In the genomic region with DNA sequence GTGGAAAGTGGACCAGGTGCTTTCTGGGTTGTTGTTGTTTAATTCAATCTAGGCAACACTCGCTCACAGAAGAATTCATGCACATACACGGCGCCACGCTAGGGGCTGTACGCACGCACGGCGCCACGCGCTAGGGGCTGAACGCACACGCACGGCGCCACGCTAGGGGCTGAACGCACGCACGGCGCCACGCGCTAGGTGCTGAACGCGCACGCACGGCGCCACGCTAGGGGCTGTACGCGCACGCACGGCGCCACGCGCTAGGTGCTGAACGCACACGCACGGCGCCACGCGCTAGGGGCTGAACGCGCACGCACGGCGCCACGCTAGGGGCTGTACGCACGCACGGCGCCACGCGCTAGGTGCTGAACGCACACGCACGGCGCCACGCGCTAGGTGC, we compare ENCODE assay signal across 17 cellular contexts. TPM values are rescaled to one million over a fixed set of nuclear protein-coding genes. Genes with fewer than 3 reads are reported as not detected.
DNase-seq lines count a peak whose midpoint lies in the region; ATAC-seq and TF ChIP-seq lines count a peak whose summit lies in the region.
"Had no signal": no experiment of that assay in that cellular context is flagged by ENCODE, and none has a peak within 500 bp of the region (broad histone marks: within the 10 kb centered on the region; RNA-seq: fewer than 3 reads in every experiment).

No MANE protein-coding gene starts in this region.

- peak overlapping the region in 9 of 12 donors; percentile 65 to 97 (median 76) for H3K27ac ChIP-seq in heart left ventricle
- no peak overlapping the region for H3K27ac ChIP-seq in mesenchymal stem cell (ENCODE audit: low read length, poor library complexity, severe bottlenecking)
- peak overlapping the region; percentile 70 for H3K27ac ChIP-seq in subcutaneous abdominal adipose tissue (ENCODE audit: low read depth, low read length)

- H2AFZ ChIP-seq in Loucy (ENCODE audit: low read length) (no peak overlapping the region), mesenchymal stem cell (ENCODE audit: low read depth, low read length) (no peak overlapping the region)

- peak overlapping the region in 1 of 2 experiments; percentile 35 for H3K4ac ChIP-seq in mesenchymal stem cell (ENCODE audit: low read depth in 1 of 2, low read length in 2 of 2)

- no peak overlapping the region for H2BK120ac ChIP-seq in mesenchymal stem cell (ENCODE audit: low read depth, low read length)

- no peak overlapping the region for H2AK5ac ChIP-seq in mesenchymal stem cell (ENCODE audit: low read length, severe bottlenecking)

- H3K4me1 ChIP-seq in heart left ventricle (peaks cover 6 to 87% (median 37%) of the 10 kb centered on the region in 12 donors), Loucy (ENCODE audit: insufficient read depth, low read length, poor library complexity, severe bottlenecking) (peaks cover 79% of the 10 kb centered on the region), mesenchymal stem cell (ENCODE audit: control insufficient read depth, insufficient read depth, low read depth, low read length) (peaks cover 9% of the 10 kb centered on the region), subcutaneous abdominal adipose tissue (ENCODE audit: control insufficient read depth in 5 of 5, insufficient read depth in 5 of 5, low read length in 5 of 5) (peaks cover 15 to 50% (median 22%) of the 10 kb centered on the region in 5 donors)

- ATAC-seq in heart left ventricle, result no peak

- H3K23ac ChIP-seq in mesenchymal stem cell (ENCODE audit: low read length in 2 of 2), result no peak overlapping the region

- no peaks in the 10 kb centered on the region for H3K36me3 ChIP-seq in heart left ventricle
- no peaks in the 10 kb centered on the region for H3K36me3 ChIP-seq in Loucy (ENCODE audit: insufficient read depth, low read length)
- H3K36me3 ChIP-seq in mesenchymal stem cell (ENCODE audit: control insufficient read depth in 1 of 2, insufficient read depth in 2 of 2, low read depth in 1 of 2, low read length in 2 of 2), result peaks cover 0 to 3% of the 10 kb centered on the region in 2 experiments
- no peaks in the 10 kb centered on the region for H3K36me3 ChIP-seq in subcutaneous abdominal adipose tissue (ENCODE audit: control insufficient read depth in 5 of 5, insufficient read depth in 5 of 5, low read length in 5 of 5)

- peaks cover 17% of the 10 kb centered on the region; the same call in 1 of the 2 replicates for H3K79me2 ChIP-seq in Loucy (ENCODE audit: insufficient read depth, low read length)

- in situ Hi-C loops in GM13977 (cut with MboI; ENCODE audit: low pct_unique_long_range_greater_than_20kb, low sequenced_read_pairs, unreplicated experiment), result no loop called here

- no peaks in the 10 kb centered on the region for H3K79me1 ChIP-seq in mesenchymal stem cell (replicated peaks; ENCODE audit: low read length, poor library complexity, severe bottlenecking)

- H3F3A ChIP-seq in Loucy (ENCODE audit: low read depth), result peaks cover 5% of the 10 kb centered on the region; the same call in 1 of the 2 replicates

- no peaks in the 10 kb centered on the region for H4K20me1 ChIP-seq in Loucy (ENCODE audit: insufficient read depth, low read length, poor library complexity, severe bottlenecking)

- H3K9me2 ChIP-seq in Loucy (replicated peaks; ENCODE audit: low read depth, low read length), result no peaks in the 10 kb centered on the region

- 95 to 98% (median 96%) methylated on average over 58 of the region's 58 CpGs for WGBS in heart left ventricle, 4 donors
- 98% methylated on average over 58 of the region's 58 CpGs for WGBS in mesenchymal stem cell

- H4K91ac ChIP-seq in mesenchymal stem cell (ENCODE audit: low read length), result peak overlapping the region; percentile 96

- peak overlapping the region; percentile 39 for H4K8ac ChIP-seq in mesenchymal stem cell (ENCODE audit: low read length)

- TF ChIP-seq POLR2A in heart left ventricle (IDR thresholded peaks at IDR 0.05), result no peak

- peak overlapping the region in 1 of 2 experiments; percentile 7 for H3K18ac ChIP-seq in mesenchymal stem cell (ENCODE audit: low read depth in 1 of 2, low read length in 2 of 2)

- DNase-seq in heart left ventricle, result peak in 1 of 5 donors; percentile 5
- DNase-seq in cardiac septum (ENCODE audit: low spot score), result no peak
- DNase-seq in mesenchymal stem cell, result no peak
- DNase-seq in D341Med (ENCODE audit: low spot score), result no peak
- DNase-seq in NCI-H774 (lab: John Stamatoyannopoulos, UW), result no peak
- no peak for DNase-seq in GM13977 (ENCODE audit: low spot score)
- DNase-seq: CD4-positive, CD25-positive, alpha-beta regulatory T cell; GF-D8; NCI-H226; NCI-H526 treated with DMSO at 0.1 percent for 48 hours; NK-92 treated with Interleukin-12 subunit alpha and Interleukin-12 subunit beta, amount 100 ng/mL, for 24 hours; OCI-M1; RPMI8226 had no signal

- peak overlapping the region; percentile 78 to 82 for H2BK12ac ChIP-seq in mesenchymal stem cell (ENCODE audit: low read length in 2 of 2)

- no peak overlapping the region for H2BK5ac ChIP-seq in mesenchymal stem cell (ENCODE audit: low read depth, low read length, poor library complexity, severe bottlenecking)

- H3K27me3 ChIP-seq in heart left ventricle (no peaks in the 10 kb centered on the region), Loucy (ENCODE audit: insufficient read depth, low read length, poor library complexity, severe bottlenecking) (no peaks in the 10 kb centered on the region), mesenchymal stem cell (ENCODE audit: control insufficient read depth in 1 of 2, insufficient read depth in 1 of 2, low read length in 2 of 2) (no peaks in the 10 kb centered on the region), subcutaneous abdominal adipose tissue (ENCODE audit: control insufficient read depth in 5 of 5, insufficient read depth in 4 of 5, low read length in 5 of 5) (no peaks in the 10 kb centered on the region)

- peak overlapping the region in 1 of 2 experiments; percentile 23 for H3K14ac ChIP-seq in mesenchymal stem cell (ENCODE audit: low read length in 2 of 2)

- peak overlapping the region; percentile 62 for H3K4me2 ChIP-seq in Loucy (ENCODE audit: low read depth, low read length, poor library complexity, severe bottlenecking)
- no peak overlapping the region for H3K4me2 ChIP-seq in mesenchymal stem cell (ENCODE audit: low read length, poor library complexity, severe bottlenecking)

- no peak for TF ChIP-seq CTCF in heart left ventricle (IDR thresholded peaks at IDR 0.05)
- no peak for TF ChIP-seq CTCF in Loucy (conservative IDR thresholded peaks at IDR 0.05; ENCODE audit: low read length)
- no peak for TF ChIP-seq CTCF in GM13977 (IDR thresholded peaks at IDR 0.05; ENCODE audit: extremely low read depth, insufficient read depth, missing control alignments)

- no peak overlapping the region for H2BK15ac ChIP-seq in mesenchymal stem cell (ENCODE audit: low read depth, poor library complexity, severe bottlenecking)

- H3K4me3 ChIP-seq in heart left ventricle (no peak overlapping the region), Loucy (ENCODE audit: low read length, poor library complexity, severe bottlenecking) (no peak overlapping the region), mesenchymal stem cell (ENCODE audit: insufficient read depth in 1 of 2, low read depth in 1 of 2, low read length in 2 of 2) (peak overlapping the region in 1 of 2 experiments; percentile 15), subcutaneous abdominal adipose tissue (ENCODE audit: low read depth in 1 of 5, low read length in 5 of 5) (no peak overlapping the region)

- H3K9ac ChIP-seq in Loucy (ENCODE audit: low read depth, low read length, poor library complexity, severe bottlenecking), result no peak overlapping the region
- H3K9ac ChIP-seq in mesenchymal stem cell (ENCODE audit: low read length), result no peak overlapping the region
- no peak overlapping the region for H3K9ac ChIP-seq in subcutaneous abdominal adipose tissue (ENCODE audit: low read length in 5 of 5)

- intact Hi-C loops in heart left ventricle (cut with DNase I), result loop anchor here in 3 of 10 donors (5.0 kb wide), 2 partner anchors 33 to 38 kb away; no protein-coding TSS in a partner anchor
- intact Hi-C loops in cardiac septum (cut with DNase I), result loop anchor here (5.0 kb wide), 1 partner anchor 33 kb away; no protein-coding TSS in a partner anchor

- H3K9me3 ChIP-seq in heart left ventricle (no peaks in the 10 kb centered on the region), Loucy (ENCODE audit: insufficient read depth, low read depth, low read length) (no peaks in the 10 kb centered on the region), mesenchymal stem cell (ENCODE audit: control insufficient read depth, low read length) (no peaks in the 10 kb centered on the region), subcutaneous abdominal adipose tissue (ENCODE audit: control insufficient read depth in 5 of 5, low read length in 5 of 5) (no peaks in the 10 kb centered on the region)

RNA-seq across cellular contexts. Expression of gene NINJ2, which starts 54.3 kb away (rescaled TPM):
- 1 to 10 TPM; 2.8 to 9.1 (median 5.2) TPM for total RNA-seq in heart left ventricle
- polyA plus RNA-seq in heart left ventricle, result 10 to 100 TPM in 1 of 2 donors, 1 to 10 TPM in 1; 4.2 to 15.0 TPM
- total RNA-seq in cardiac septum, result 3.9 TPM
- 0.46 TPM for polyA plus RNA-seq in mesenchymal stem cell (2013, experiment 1 of 2)
- polyA plus RNA-seq in mesenchymal stem cell (2013, experiment 2 of 2), result 0.47 TPM
- total RNA-seq: A172, H1 had no signal
